1 cellular context compared by ENCODE assay signal in the genomic region with DNA sequence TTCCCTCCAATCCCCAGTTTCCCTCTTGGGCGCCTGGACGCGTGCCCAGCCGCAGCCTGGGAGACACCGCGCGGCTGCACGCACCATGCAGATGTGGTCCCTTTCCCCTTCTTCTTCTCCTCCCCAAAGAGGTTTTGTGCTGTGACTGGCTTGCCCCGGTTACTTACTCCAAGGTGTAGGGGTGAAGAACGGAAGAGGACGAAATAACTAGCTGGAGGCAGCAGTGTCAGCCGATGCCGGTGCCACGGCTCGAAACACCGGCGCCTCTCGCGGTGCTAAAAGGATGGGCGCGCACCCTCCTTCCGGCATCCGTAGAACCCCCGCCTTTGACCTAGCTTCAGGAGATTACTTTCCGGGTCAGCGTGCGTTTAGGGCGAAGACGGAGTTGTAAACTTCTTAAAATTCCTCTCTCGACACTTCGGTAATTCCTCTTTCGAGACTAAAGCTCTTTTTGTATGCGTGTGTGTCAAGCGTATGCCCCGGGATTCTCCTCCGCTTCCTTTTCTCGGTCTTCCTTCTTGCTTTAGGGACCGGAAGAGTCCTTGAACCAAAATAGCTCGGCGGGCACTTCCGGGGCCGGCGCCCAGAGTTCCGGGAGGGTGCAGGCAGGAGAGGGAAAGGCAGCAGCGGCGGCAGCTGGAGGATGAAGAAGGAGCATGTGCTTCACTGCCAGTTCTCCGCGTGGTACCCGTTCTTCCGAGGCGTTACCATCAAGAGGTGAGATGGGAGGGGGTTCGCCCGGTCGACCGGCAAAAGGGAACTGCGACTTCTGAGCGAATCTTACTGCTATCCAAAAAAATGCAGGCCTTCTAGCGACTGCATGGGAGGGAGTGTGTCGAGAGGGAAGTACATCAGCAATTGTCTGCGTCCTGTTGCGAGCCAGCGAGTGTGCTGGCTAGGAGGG.
TF ChIP-seq lines count a peak whose summit lies in the region.

A gene with protein sequence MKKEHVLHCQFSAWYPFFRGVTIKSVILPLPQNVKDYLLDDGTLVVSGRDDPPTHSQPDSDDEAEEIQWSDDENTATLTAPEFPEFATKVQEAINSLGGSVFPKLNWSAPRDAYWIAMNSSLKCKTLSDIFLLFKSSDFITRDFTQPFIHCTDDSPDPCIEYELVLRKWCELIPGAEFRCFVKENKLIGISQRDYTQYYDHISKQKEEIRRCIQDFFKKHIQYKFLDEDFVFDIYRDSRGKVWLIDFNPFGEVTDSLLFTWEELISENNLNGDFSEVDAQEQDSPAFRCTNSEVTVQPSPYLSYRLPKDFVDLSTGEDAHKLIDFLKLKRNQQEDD (plus strand): TSS at position 586 of the 904 bp plus-strand sequence. CDS start 58 bp downstream, at position 644.
A gene (minus strand): TSS at position 289 of the 904 bp plus-strand sequence. CDS start 9,600 bp downstream, outside the sequence.

TF ChIP-seq in HEK293, 187 proteins besides CTCF, POLR2A, EP300 and RAD21 (continued from another document and continues in another):
- TF ChIP-seq, protein P1, sequence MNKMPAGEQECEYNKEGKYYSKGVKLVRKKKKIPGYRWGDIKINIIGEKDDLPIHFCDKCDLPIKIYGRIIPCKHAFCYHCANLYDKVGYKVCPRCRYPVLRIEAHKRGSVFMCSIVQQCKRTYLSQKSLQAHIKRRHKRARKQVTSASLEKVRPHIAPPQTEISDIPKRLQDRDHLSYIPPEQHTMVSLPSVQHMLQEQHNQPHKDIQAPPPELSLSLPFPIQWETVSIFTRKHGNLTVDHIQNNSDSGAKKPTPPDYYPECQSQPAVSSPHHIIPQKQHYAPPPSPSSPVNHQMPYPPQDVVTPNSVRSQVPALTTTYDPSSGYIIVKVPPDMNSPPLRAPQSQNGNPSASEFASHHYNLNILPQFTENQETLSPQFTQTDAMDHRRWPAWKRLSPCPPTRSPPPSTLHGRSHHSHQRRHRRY (tag by site-specific recombination; IDR thresholded peaks at IDR 0.05), result no peak
- TF ChIP-seq ZNF658 (tag by site-specific recombination; IDR thresholded peaks at IDR 0.05), result no peak
- TF ChIP-seq ZNF843 (tag by site-specific recombination; IDR thresholded peaks at IDR 0.05), result peak; percentile 26; the same call in 1 of the 2 replicates
- TF ChIP-seq, protein P2, sequence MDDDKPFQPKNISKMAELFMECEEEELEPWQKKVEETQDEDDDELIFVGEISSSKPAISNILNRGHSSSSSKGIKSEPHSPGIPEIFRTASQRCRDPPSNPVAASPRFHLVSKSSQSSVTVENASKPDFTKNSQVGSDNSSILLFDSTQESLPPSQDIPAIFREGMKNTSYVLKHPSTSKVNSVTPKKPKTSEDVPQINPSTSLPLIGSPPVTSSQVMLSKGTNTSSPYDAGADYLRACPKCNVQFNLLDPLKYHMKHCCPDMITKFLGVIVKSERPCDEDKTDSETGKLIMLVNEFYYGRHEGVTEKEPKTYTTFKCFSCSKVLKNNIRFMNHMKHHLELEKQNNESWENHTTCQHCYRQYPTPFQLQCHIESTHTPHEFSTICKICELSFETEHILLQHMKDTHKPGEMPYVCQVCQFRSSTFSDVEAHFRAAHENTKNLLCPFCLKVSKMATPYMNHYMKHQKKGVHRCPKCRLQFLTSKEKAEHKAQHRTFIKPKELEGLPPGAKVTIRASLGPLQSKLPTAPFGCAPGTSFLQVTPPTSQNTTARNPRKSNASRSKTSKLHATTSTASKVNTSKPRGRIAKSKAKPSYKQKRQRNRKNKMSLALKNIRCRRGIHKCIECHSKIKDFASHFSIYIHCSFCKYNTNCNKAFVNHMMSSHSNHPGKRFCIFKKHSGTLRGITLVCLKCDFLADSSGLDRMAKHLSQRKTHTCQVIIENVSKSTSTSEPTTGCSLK (tag by site-specific recombination; IDR thresholded peaks at IDR 0.05), result no peak
- no peak for TF ChIP-seq EGR2 (tag by site-specific recombination; IDR thresholded peaks at IDR 0.05; ENCODE audit: low read depth)
- peak; percentile 90 for TF ChIP-seq SP2 (tag by site-specific recombination; IDR thresholded peaks at IDR 0.05)
- TF ChIP-seq, protein P3, sequence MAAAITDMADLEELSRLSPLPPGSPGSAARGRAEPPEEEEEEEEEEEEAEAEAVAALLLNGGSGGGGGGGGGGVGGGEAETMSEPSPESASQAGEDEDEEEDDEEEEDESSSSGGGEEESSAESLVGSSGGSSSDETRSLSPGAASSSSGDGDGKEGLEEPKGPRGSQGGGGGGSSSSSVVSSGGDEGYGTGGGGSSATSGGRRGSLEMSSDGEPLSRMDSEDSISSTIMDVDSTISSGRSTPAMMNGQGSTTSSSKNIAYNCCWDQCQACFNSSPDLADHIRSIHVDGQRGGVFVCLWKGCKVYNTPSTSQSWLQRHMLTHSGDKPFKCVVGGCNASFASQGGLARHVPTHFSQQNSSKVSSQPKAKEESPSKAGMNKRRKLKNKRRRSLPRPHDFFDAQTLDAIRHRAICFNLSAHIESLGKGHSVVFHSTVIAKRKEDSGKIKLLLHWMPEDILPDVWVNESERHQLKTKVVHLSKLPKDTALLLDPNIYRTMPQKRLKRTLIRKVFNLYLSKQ (tag by site-specific recombination; IDR thresholded peaks at IDR 0.05; ENCODE audit: borderline replicate concordance), result no peak
- TF ChIP-seq ZNF664 (tag by site-specific recombination; IDR thresholded peaks at IDR 0.05), result no peak
- TF ChIP-seq, protein P4, sequence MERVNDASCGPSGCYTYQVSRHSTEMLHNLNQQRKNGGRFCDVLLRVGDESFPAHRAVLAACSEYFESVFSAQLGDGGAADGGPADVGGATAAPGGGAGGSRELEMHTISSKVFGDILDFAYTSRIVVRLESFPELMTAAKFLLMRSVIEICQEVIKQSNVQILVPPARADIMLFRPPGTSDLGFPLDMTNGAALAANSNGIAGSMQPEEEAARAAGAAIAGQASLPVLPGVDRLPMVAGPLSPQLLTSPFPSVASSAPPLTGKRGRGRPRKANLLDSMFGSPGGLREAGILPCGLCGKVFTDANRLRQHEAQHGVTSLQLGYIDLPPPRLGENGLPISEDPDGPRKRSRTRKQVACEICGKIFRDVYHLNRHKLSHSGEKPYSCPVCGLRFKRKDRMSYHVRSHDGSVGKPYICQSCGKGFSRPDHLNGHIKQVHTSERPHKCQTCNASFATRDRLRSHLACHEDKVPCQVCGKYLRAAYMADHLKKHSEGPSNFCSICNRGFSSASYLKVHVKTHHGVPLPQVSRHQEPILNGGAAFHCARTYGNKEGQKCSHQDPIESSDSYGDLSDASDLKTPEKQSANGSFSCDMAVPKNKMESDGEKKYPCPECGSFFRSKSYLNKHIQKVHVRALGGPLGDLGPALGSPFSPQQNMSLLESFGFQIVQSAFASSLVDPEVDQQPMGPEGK (tag by site-specific recombination; IDR thresholded peaks at IDR 0.05), result peak; percentile 62; the same call in 1 of the 2 replicates
- TF ChIP-seq, protein P5, sequence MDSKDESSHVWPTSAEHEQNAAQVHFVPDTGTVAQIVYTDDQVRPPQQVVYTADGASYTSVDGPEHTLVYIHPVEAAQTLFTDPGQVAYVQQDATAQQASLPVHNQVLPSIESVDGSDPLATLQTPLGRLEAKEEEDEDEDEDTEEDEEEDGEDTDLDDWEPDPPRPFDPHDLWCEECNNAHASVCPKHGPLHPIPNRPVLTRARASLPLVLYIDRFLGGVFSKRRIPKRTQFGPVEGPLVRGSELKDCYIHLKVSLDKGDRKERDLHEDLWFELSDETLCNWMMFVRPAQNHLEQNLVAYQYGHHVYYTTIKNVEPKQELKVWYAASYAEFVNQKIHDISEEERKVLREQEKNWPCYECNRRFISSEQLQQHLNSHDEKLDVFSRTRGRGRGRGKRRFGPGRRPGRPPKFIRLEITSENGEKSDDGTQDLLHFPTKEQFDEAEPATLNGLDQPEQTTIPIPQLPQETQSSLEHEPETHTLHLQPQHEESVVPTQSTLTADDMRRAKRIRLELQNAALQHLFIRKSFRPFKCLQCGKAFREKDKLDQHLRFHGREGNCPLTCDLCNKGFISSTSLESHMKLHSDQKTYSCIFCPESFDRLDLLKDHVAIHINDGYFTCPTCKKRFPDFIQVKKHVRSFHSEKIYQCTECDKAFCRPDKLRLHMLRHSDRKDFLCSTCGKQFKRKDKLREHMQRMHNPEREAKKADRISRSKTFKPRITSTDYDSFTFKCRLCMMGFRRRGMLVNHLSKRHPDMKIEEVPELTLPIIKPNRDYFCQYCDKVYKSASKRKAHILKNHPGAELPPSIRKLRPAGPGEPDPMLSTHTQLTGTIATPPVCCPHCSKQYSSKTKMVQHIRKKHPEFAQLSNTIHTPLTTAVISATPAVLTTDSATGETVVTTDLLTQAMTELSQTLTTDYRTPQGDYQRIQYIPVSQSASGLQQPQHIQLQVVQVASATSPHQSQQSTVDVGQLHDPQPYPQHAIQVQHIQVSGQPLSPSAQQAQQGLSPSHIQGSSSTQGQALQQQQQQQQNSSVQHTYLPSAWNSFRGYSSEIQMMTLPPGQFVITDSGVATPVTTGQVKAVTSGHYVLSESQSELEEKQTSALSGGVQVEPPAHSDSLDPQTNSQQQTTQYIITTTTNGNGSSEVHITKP (tag by site-specific recombination; IDR thresholded peaks at IDR 0.05), result peak; percentile 81
- TF ChIP-seq ZFP37 (tag by site-specific recombination; IDR thresholded peaks at IDR 0.05), result peak; percentile 81
- no peak for TF ChIP-seq ZNF510 (tag by site-specific recombination; IDR thresholded peaks at IDR 0.05; ENCODE audit: insufficient replicate concordance)
- no peak for TF ChIP-seq ZNF155 (tag by site-specific recombination; IDR thresholded peaks at IDR 0.05)
- no peak for TF ChIP-seq KLF1 (tag by site-specific recombination; IDR thresholded peaks at IDR 0.05)
- TF ChIP-seq ZNF501 (tag by site-specific recombination; IDR thresholded peaks at IDR 0.05), result peak; percentile 56; the same call in 1 of the 2 replicates
- no peak for TF ChIP-seq ZNF169 (tag by site-specific recombination; IDR thresholded peaks at IDR 0.05)
- TF ChIP-seq, protein P6, sequence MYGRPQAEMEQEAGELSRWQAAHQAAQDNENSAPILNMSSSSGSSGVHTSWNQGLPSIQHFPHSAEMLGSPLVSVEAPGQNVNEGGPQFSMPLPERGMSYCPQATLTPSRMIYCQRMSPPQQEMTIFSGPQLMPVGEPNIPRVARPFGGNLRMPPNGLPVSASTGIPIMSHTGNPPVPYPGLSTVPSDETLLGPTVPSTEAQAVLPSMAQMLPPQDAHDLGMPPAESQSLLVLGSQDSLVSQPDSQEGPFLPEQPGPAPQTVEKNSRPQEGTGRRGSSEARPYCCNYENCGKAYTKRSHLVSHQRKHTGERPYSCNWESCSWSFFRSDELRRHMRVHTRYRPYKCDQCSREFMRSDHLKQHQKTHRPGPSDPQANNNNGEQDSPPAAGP (tag by site-specific recombination; IDR thresholded peaks at IDR 0.05), result peak; percentile 81
- TF ChIP-seq ZNF146 (tag by site-specific recombination; IDR thresholded peaks at IDR 0.05), result no peak
- TF ChIP-seq, protein P7, sequence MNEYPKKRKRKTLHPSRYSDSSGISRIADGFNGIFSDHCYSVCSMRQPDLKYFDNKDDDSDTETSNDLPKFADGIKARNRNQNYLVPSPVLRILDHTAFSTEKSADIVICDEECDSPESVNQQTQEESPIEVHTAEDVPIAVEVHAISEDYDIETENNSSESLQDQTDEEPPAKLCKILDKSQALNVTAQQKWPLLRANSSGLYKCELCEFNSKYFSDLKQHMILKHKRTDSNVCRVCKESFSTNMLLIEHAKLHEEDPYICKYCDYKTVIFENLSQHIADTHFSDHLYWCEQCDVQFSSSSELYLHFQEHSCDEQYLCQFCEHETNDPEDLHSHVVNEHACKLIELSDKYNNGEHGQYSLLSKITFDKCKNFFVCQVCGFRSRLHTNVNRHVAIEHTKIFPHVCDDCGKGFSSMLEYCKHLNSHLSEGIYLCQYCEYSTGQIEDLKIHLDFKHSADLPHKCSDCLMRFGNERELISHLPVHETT (tag by site-specific recombination; IDR thresholded peaks at IDR 0.05), result peak; percentile 70
- TF ChIP-seq ZNF211 (tag by site-specific recombination; IDR thresholded peaks at IDR 0.05; ENCODE audit: low read depth), result no peak
- TF ChIP-seq ZNF433 (tag by site-specific recombination; IDR thresholded peaks at IDR 0.05; ENCODE audit: low read depth), result no peak
- no peak for TF ChIP-seq MYNN (tag by site-specific recombination; IDR thresholded peaks at IDR 0.05; ENCODE audit: borderline replicate concordance)
- no peak for TF ChIP-seq ZNF311 (tag by site-specific recombination; IDR thresholded peaks at IDR 0.05; ENCODE audit: borderline replicate concordance)
- peak; percentile 72 for TF ChIP-seq ZNF10 (tag by site-specific recombination; IDR thresholded peaks at IDR 0.05)
- TF ChIP-seq ZNF266 (tag by site-specific recombination; IDR thresholded peaks at IDR 0.05; ENCODE audit: low read depth), result no peak
- peak; percentile 70 for TF ChIP-seq ZBTB48 (tag by site-specific recombination; IDR thresholded peaks at IDR 0.05)
- TF ChIP-seq, protein P8, sequence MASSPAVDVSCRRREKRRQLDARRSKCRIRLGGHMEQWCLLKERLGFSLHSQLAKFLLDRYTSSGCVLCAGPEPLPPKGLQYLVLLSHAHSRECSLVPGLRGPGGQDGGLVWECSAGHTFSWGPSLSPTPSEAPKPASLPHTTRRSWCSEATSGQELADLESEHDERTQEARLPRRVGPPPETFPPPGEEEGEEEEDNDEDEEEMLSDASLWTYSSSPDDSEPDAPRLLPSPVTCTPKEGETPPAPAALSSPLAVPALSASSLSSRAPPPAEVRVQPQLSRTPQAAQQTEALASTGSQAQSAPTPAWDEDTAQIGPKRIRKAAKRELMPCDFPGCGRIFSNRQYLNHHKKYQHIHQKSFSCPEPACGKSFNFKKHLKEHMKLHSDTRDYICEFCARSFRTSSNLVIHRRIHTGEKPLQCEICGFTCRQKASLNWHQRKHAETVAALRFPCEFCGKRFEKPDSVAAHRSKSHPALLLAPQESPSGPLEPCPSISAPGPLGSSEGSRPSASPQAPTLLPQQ (tag by site-specific recombination; IDR thresholded peaks at IDR 0.05), result 0 out of 2 replicates have a peak, but pooled peaks have one; percentile 37
- TF ChIP-seq, protein P9, sequence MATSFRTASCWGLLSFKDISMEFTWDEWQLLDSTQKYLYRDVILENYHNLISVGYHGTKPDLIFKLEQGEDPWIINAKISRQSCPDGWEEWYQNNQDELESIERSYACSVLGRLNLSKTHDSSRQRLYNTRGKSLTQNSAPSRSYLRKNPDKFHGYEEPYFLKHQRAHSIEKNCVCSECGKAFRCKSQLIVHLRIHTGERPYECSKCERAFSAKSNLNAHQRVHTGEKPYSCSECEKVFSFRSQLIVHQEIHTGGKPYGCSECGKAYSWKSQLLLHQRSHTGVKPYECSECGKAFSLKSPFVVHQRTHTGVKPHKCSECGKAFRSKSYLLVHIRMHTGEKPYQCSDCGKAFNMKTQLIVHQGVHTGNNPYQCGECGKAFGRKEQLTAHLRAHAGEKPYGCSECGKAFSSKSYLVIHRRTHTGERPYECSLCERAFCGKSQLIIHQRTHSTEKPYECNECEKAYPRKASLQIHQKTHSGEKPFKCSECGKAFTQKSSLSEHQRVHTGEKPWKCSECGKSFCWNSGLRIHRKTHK (tag by site-specific recombination; IDR thresholded peaks at IDR 0.05), result no peak
- no peak for TF ChIP-seq ZNF549 (tag by site-specific recombination; IDR thresholded peaks at IDR 0.05)
- no peak for TF ChIP-seq ZNF37A (tag by site-specific recombination; IDR thresholded peaks at IDR 0.05)
- TF ChIP-seq KLF8 (tag by site-specific recombination; IDR thresholded peaks at IDR 0.05), result peak; percentile 85
- TF ChIP-seq BCL11A (tag by site-specific recombination; IDR thresholded peaks at IDR 0.05; ENCODE audit: low read depth), result no peak
- TF ChIP-seq ZNF530 (tag by site-specific recombination; IDR thresholded peaks at IDR 0.05; ENCODE audit: low read depth), result no peak
- peak; percentile 79 for TF ChIP-seq ZBTB17 (tag by site-specific recombination; IDR thresholded peaks at IDR 0.05)
- no peak for TF ChIP-seq GLI2 (tag by site-specific recombination; IDR thresholded peaks at IDR 0.05; ENCODE audit: borderline replicate concordance, low read depth)
